Comparison of ENCODE assay signal across 15 cellular contexts in genomic region chr19:15169541-15170285, GRCh38.
"Had no signal": no experiment of that assay in that cellular context is flagged by ENCODE, and none has a peak within 500 bp of the region (broad histone marks: within the 10 kb centered on the region; RNA-seq: fewer than 3 reads in every experiment).

No MANE protein-coding gene starts in this region.

- H3K27me3 ChIP-seq: hepatocyte, ovary, right atrium auricular region had no signal

- H3K4me1 ChIP-seq: right atrium auricular region had no signal

- H3K36me3 ChIP-seq: ovary had no signal

- H3K4me2 ChIP-seq: hepatocyte had no signal

- DNase-seq: effector CD4-positive, alpha-beta T cell; erythroblast; foreskin melanocyte; head of caudate nucleus; kidney glomerular epithelial cell; naive B cell; ovary; small intestine; stimulated activated CD4-positive, alpha-beta T cell treated with anti-CD3 and anti-CD28 coated beads, Interleukin-12 subunit alpha, Interleukin-12 subunit beta, amount 100 ng/mL, for 4 hours; stimulated activated naive CD4-positive, alpha-beta T cell treated with Interleukin-2 at 50 U/mL for 16 hours had no signal

- H3K79me2 ChIP-seq: hepatocyte had no signal

- H2AFZ ChIP-seq: hepatocyte had no signal

- FAIRE-seq: endothelial cell of umbilical vein, islet of Langerhans, small intestine had no signal

- H3K27ac ChIP-seq: hepatocyte, ovary, right atrium auricular region had no signal

- H3K4me3 ChIP-seq: coronary artery, hepatocyte, ovary, right atrium auricular region had no signal
